In genomic region chr10:61834519-61834918, GRCh38 we compare ENCODE assay signal across 17 cellular contexts.
A peak's percentile ranks its signal among the peaks of the same experiment; 100 is the strongest.
DNase-seq lines count a peak whose midpoint lies in the region; ATAC-seq, FAIRE-seq and TF ChIP-seq lines count a peak whose summit lies in the region.
"Had no signal": no experiment of that assay in that cellular context is flagged by ENCODE, and none has a peak within 500 bp of the region (broad histone marks: within the 10 kb centered on the region; RNA-seq: fewer than 3 reads in every experiment).

No MANE protein-coding gene starts in this region.

- no peaks in the 10 kb centered on the region for H3K9me3 Mint-ChIP-seq in T-helper 2 cell treated with Interferon-gamma antibody and Interleukin-4, amounts not matched to agents 5 μg/mL and 100 μg/mL, for 36 hours
- H3K9me3 Mint-ChIP-seq: neural progenitor cell, T-cell, WTC11 had no signal

- no peaks in the 10 kb centered on the region for H3K36me3 Mint-ChIP-seq in T-helper 2 cell treated with Interferon-gamma antibody and Interleukin-4, amounts not matched to agents 5 μg/mL and 100 μg/mL, for 36 hours (ENCODE audit: low read depth)
- H3K36me3 Mint-ChIP-seq: neural progenitor cell, T-cell, WTC11 had no signal

- H3K4me3 Mint-ChIP-seq in T-helper 2 cell treated with Interferon-gamma antibody and Interleukin-4, amounts not matched to agents 5 μg/mL and 100 μg/mL, for 36 hours: no peak overlapping the region
- H3K4me3 Mint-ChIP-seq: activated CD8-positive, alpha-beta T cell treated with anti-CD3 and anti-CD28 coated beads, Interleukin-2, amount 10 ng/mL, durations not matched to agents 7 days and 5 days; B cell; neural progenitor cell; T-cell; WTC11 had no signal

- H3K36me3 ChIP-seq in adipocyte (ENCODE audit: control insufficient read depth, insufficient read depth, low read length, severe bottlenecking) (no peaks in the 10 kb centered on the region), keratinocyte (ENCODE audit: control insufficient read depth in 2 of 2, extremely low read depth in 1 of 2, insufficient read depth in 2 of 2, low read length in 2 of 2) (no peaks in the 10 kb centered on the region), testis (ENCODE audit: low read depth, missing control alignments) (no peaks in the 10 kb centered on the region)
- H3K36me3 ChIP-seq: neural progenitor cell, Peyer's patch had no signal

- H3K27me3 ChIP-seq in adipocyte (replicated peaks; ENCODE audit: control insufficient read depth, insufficient read depth, low read length) (no peaks in the 10 kb centered on the region), keratinocyte (ENCODE audit: control insufficient read depth, extremely low read depth, insufficient read depth, low read length) (no peaks in the 10 kb centered on the region), testis (no peaks in the 10 kb centered on the region)
- H3K27me3 ChIP-seq: neural progenitor cell, Peyer's patch had no signal

- peak overlapping the region; percentile 76 for H3K9ac ChIP-seq in adipocyte (ENCODE audit: low read length)
- H3K9ac ChIP-seq in keratinocyte (ENCODE audit: control insufficient read depth, extremely low read depth, insufficient read depth, low read length): no peak overlapping the region
- H3K9ac ChIP-seq: neural progenitor cell had no signal

- no peak overlapping the region for H3K27ac Mint-ChIP-seq in T-helper 2 cell treated with Interferon-gamma antibody and Interleukin-4, amounts not matched to agents 5 μg/mL and 100 μg/mL, for 36 hours
- H3K27ac Mint-ChIP-seq: activated CD8-positive, alpha-beta T cell treated with anti-CD3 and anti-CD28 coated beads, Interleukin-2, amount 10 ng/mL, durations not matched to agents 7 days and 5 days; B cell; neural progenitor cell; T-cell; WTC11 had no signal

- intact Hi-C loops in testis (cut with DNase I; ENCODE audit: low total_unique reads): no loop called here

- H3K79me2 ChIP-seq in keratinocyte (ENCODE audit: control insufficient read depth, insufficient read depth, low read length): no peaks in the 10 kb centered on the region

- no peaks in the 10 kb centered on the region for H4K20me1 ChIP-seq in keratinocyte (ENCODE audit: control insufficient read depth, extremely low read depth, insufficient read depth, low read length)

- FAIRE-seq in keratinocyte (lab: Jason Lieb, UNC): no peak

- H3K4me3 ChIP-seq in adipocyte (ENCODE audit: low read length) (no peak overlapping the region), keratinocyte (ENCODE audit: control insufficient read depth in 2 of 3, extremely low read depth in 1 of 3, insufficient read depth in 2 of 3, low read depth in 1 of 3, low read length in 3 of 3) (no peak overlapping the region), testis (no peak overlapping the region)
- H3K4me3 ChIP-seq: neural progenitor cell, Peyer's patch had no signal

- ATAC-seq in HG03175 (IDR thresholded peaks at IDR 0.05; ENCODE audit: unreplicated experiment): peak; percentile 19
- ATAC-seq: activated CD8-positive, alpha-beta T cell treated with anti-CD3 and anti-CD28 coated beads, Interleukin-2, amount 10 ng/mL, durations not matched to agents 7 days and 5 days; T-cell had no signal

- H3K9me3 ChIP-seq in adipocyte (ENCODE audit: control insufficient read depth, low read length): peaks cover 5% of the 10 kb centered on the region
- no peaks in the 10 kb centered on the region for H3K9me3 ChIP-seq in keratinocyte (ENCODE audit: control insufficient read depth, low read depth, low read length)
- H3K9me3 ChIP-seq in testis: no peaks in the 10 kb centered on the region
- H3K9me3 ChIP-seq: Peyer's patch had no signal

- no peaks in the 10 kb centered on the region for H3K9me1 ChIP-seq in keratinocyte (ENCODE audit: control insufficient read depth, extremely low read depth, insufficient read depth, low read length)

- H3K27ac ChIP-seq in keratinocyte (ENCODE audit: control insufficient read depth, insufficient read depth, low read length): peak overlapping the region; percentile 37
- H3K27ac ChIP-seq in testis: peak overlapping the region; percentile 31 to 38
- H3K27ac ChIP-seq: neural progenitor cell had no signal

- DNase-seq in adipocyte (ENCODE audit: low read depth): no peak
- DNase-seq in keratinocyte (ENCODE audit: low read depth, low spot score): no peak
- DNase-seq in testis: no peak
- DNase-seq in NCI-H1417 treated with DMSO at 0.1 percent for 48 hours (lab: John Stamatoyannopoulos, UW): no peak
- no peak for DNase-seq in COLO829 (ENCODE audit: low spot score)
- no peak for DNase-seq in T-helper 2 cell treated with Interferon-gamma antibody and Interleukin-4, amounts not matched to agents 5 μg/mL and 100 μg/mL, for 36 hours (ENCODE audit: low spot score)
- no peak for DNase-seq in activated naive CD4-positive, alpha-beta T cell treated with anti-CD3 and anti-CD28 coated beads, Interleukin-2, amount 50 U/mL, for 16 hours
- DNase-seq: activated CD8-positive, alpha-beta T cell treated with anti-CD3 and anti-CD28 coated beads, Interleukin-2, amount 10 ng/mL, durations not matched to agents 7 days and 5 days; hippocampal formation; NCI-H2171 treated with DMSO at 0.1 percent for 48 hours; Peyer's patch; retina had no signal

- TF ChIP-seq CTCF in keratinocyte (optimal IDR thresholded peaks at IDR 0.05 in 1 of 3, IDR thresholded peaks at IDR 0.05 in 1 of 3, conservative IDR thresholded peaks at IDR 0.05 in 1 of 3; ENCODE audit: extremely low read depth in 1 of 3, insufficient read depth in 2 of 3, low read length in 3 of 3) (no peak), testis (IDR thresholded peaks at IDR 0.05) (no peak)

- 100% methylated on average over 1 of the region's 1 CpG for WGBS in testis, 2 donors

- H3K4me1 ChIP-seq in adipocyte (ENCODE audit: control insufficient read depth, insufficient read depth, low read length): peaks cover 53% of the 10 kb centered on the region
- H3K4me1 ChIP-seq in keratinocyte (ENCODE audit: control insufficient read depth, extremely low read depth, insufficient read depth, low read length): peaks cover 24% of the 10 kb centered on the region
- H3K4me1 ChIP-seq in testis: peaks cover 30% of the 10 kb centered on the region
- H3K4me1 ChIP-seq: neural progenitor cell had no signal

- H3K4me2 ChIP-seq in keratinocyte (ENCODE audit: control insufficient read depth, extremely low read depth, insufficient read depth, low read depth, low read length): no peak overlapping the region
- H3K4me2 ChIP-seq: neural progenitor cell had no signal

- peak overlapping the region; percentile 35 for H2AFZ ChIP-seq in keratinocyte (ENCODE audit: control insufficient read depth, low read length)

- no peak for TF ChIP-seq POLR2A in testis (IDR thresholded peaks at IDR 0.05)

- H3K4me1 Mint-ChIP-seq in T-helper 2 cell treated with Interferon-gamma antibody and Interleukin-4, amounts not matched to agents 5 μg/mL and 100 μg/mL, for 36 hours (ENCODE audit: low read depth): peaks cover 25% of the 10 kb centered on the region
- H3K4me1 Mint-ChIP-seq: B cell had no signal

- no peaks in the 10 kb centered on the region for H3K27me3 Mint-ChIP-seq in T-helper 2 cell treated with Interferon-gamma antibody and Interleukin-4, amounts not matched to agents 5 μg/mL and 100 μg/mL, for 36 hours (ENCODE audit: low read depth)
- H3K27me3 Mint-ChIP-seq: B cell, T-cell had no signal

- dilution Hi-C loops in keratinocyte (cut with MboI; ENCODE audit: extremely low pct_ligation_motif_present, low sequenced_read_pairs): no loop called here
